In genomic region chr12:57985685-57986084, GRCh38 we compare ENCODE assay signal across 16 cellular contexts.
"Had no signal": no experiment of that assay in that cellular context is flagged by ENCODE, and none has a peak within 500 bp of the region (broad histone marks: within the 10 kb centered on the region; RNA-seq: fewer than 3 reads in every experiment).

No MANE protein-coding gene starts in this region.

- H3K4me3 ChIP-seq: SJSA1, SK-N-MC had no signal

- DNase-seq: KBM-7, MM.1S, NCI-H1092 treated with DMSO at 0.1 percent for 48 hours, NCI-H1436, NCI-H1694, NCI-H187 treated with DMSO at 0.1 percent for 48 hours, NCI-H2029 treated with DMSO at 0.1 percent for 48 hours, NCI-H2171 treated with DMSO at 0.1 percent for 48 hours, NCI-H524, NCI-H526 treated with DMSO at 0.1 percent for 48 hours, NCI-H774, Right ventricle myocardium superior, RPMI8226, SIG-M5 had no signal

- H3K4me1 ChIP-seq: SJSA1 had no signal

- H3K36me3 ChIP-seq: SJSA1 had no signal

- H3K27ac ChIP-seq: SJSA1, SK-N-MC had no signal

- H3K9me3 ChIP-seq: SJSA1 had no signal
